ENCODE assay signal across 16 cellular contexts in genomic region chr2:21820271-21820670, GRCh38.
A peak's percentile ranks its signal among the peaks of the same experiment; 100 is the strongest.
DNase-seq lines count a peak whose midpoint lies in the region; ATAC-seq and TF ChIP-seq lines count a peak whose summit lies in the region.
"Had no signal": no experiment of that assay in that cellular context is flagged by ENCODE, and none has a peak within 500 bp of the region (broad histone marks: within the 10 kb centered on the region; RNA-seq: fewer than 3 reads in every experiment).

No MANE protein-coding gene starts in this region.

- H3K4me2 ChIP-seq in BLaER1: peak overlapping the region; percentile 17

- DNase-seq in BE2C: peak; percentile 11
- DNase-seq in NCI-H526 treated with DMSO at 0.1 percent for 48 hours (lab: John Stamatoyannopoulos, UW): peak; percentile 32
- peak; percentile 4 to 44 for DNase-seq in foreskin fibroblast
- DNase-seq in GM13977 (ENCODE audit: low spot score): no peak
- DNase-seq: CD8-positive, alpha-beta memory T cell; DND-41; GF-D8; HFFc6; KG1; NCI-H1436; NCI-H2081 treated with DMSO at 0.1 percent for 48 hours; NCI-H510A treated with DMSO at 0.1 percent for 48 hours; SIG-M5 had no signal

- TF ChIP-seq CTCF in BE2C (IDR thresholded peaks at IDR 0.05; ENCODE audit: low read depth, low read length): 0 out of 2 replicates have a peak, but pooled peaks have one; percentile 3
- no peak for TF ChIP-seq CTCF in foreskin fibroblast (IDR thresholded peaks at IDR 0.05; ENCODE audit: low read depth, low read length)
- no peak for TF ChIP-seq CTCF in GM13977 (IDR thresholded peaks at IDR 0.05; ENCODE audit: extremely low read depth, insufficient read depth, missing control alignments)

- in situ Hi-C loops in GM13977 (cut with MboI; ENCODE audit: low pct_unique_long_range_greater_than_20kb, low sequenced_read_pairs, unreplicated experiment): no loop called here

- no peak for ATAC-seq in GM18520 (IDR thresholded peaks at IDR 0.05; ENCODE audit: unreplicated experiment)
- no peak for ATAC-seq in GM19035 (IDR thresholded peaks at IDR 0.05; ENCODE audit: unreplicated experiment)

- no peaks in the 10 kb centered on the region; the same call in 1 of the 2 replicates for H3K4me1 ChIP-seq in BE2C
- H3K4me1 ChIP-seq in BLaER1: peaks cover 60% of the 10 kb centered on the region

- H3K27me3 ChIP-seq in BE2C: no peaks in the 10 kb centered on the region
- no peaks in the 10 kb centered on the region for H3K27me3 ChIP-seq in BLaER1

- H3K36me3 ChIP-seq in BE2C: no peaks in the 10 kb centered on the region
- no peaks in the 10 kb centered on the region for H3K36me3 ChIP-seq in BLaER1

- H3K9me3 ChIP-seq in BE2C (no peaks in the 10 kb centered on the region), BLaER1 (no peaks in the 10 kb centered on the region)

- H3K4me3 ChIP-seq in BE2C (ENCODE audit: low read depth, low read length): no peak overlapping the region
- no peak overlapping the region for H3K4me3 ChIP-seq in BLaER1
- H3K4me3 ChIP-seq in foreskin fibroblast (ENCODE audit: low read depth in 1 of 2, low read length in 2 of 2): no peak overlapping the region

- H3K27ac ChIP-seq in BLaER1: no peak overlapping the region

- H4K20me1 ChIP-seq in BLaER1: no peaks in the 10 kb centered on the region

- no peak overlapping the region for H3K9ac ChIP-seq in BLaER1
